Comparison of ENCODE assay signal across 8 cellular contexts in genomic region chr14:105092124-105092911, GRCh38. TPM values are rescaled to one million over a fixed set of nuclear protein-coding genes. Genes with fewer than 3 reads are reported as not detected.
A peak's percentile ranks its signal among the peaks of the same experiment; 100 is the strongest.
DNase-seq lines count a peak whose midpoint lies in the region; ATAC-seq, FAIRE-seq and TF ChIP-seq lines count a peak whose summit lies in the region.

No MANE protein-coding gene starts in this region.

- CTCF ChIA-PET in HCT116 (lab: Charles Lee), result interaction anchor here (0.7 to 1.5 kb wide), 3 partner anchors 208 to 426 kb away, joined by 3 to 4 read pairs (median 4); partner anchors contain the start of genes BRF1 and PACS2

- H3K4me3 ChIP-seq in HCT116 (replicated peaks in 1 of 2; ENCODE audit: low read depth in 1 of 2, low read length in 2 of 2) (peak overlapping the region; percentile 72 to 87), kidney (ENCODE audit: low read length in 2 of 2) (peak overlapping the region in 1 of 2 donors; percentile 21), subcutaneous abdominal adipose tissue (ENCODE audit: low read depth in 1 of 5, low read length in 5 of 5) (peak overlapping the region in 3 of 5 donors; percentile 52 to 62 (median 61))

- H3K4me2 ChIP-seq in HCT116 (ENCODE audit: low read length), result peak overlapping the region; percentile 86

- no peaks in the 10 kb centered on the region for H3K36me3 ChIP-seq in HCT116 (ENCODE audit: control insufficient read depth in 1 of 2, insufficient read depth in 2 of 2, low read length in 2 of 2)
- no peaks in the 10 kb centered on the region for H3K36me3 ChIP-seq in kidney (ENCODE audit: control insufficient read depth in 1 of 2, insufficient read depth in 2 of 2, low read length in 2 of 2)
- H3K36me3 ChIP-seq in subcutaneous abdominal adipose tissue (ENCODE audit: control insufficient read depth in 5 of 5, insufficient read depth in 5 of 5, low read length in 5 of 5), result no peaks in the 10 kb centered on the region

- H3K27ac ChIP-seq in HCT116 (ENCODE audit: low read depth, low read length) (peak overlapping the region; percentile 99), kidney (ENCODE audit: low read depth in 2 of 2, low read length in 2 of 2) (peak overlapping the region; percentile 75 to 79), subcutaneous abdominal adipose tissue (ENCODE audit: low read depth, low read length) (peak overlapping the region; percentile 60)

- no peaks in the 10 kb centered on the region for H3K27me3 ChIP-seq in HCT116 (ENCODE audit: insufficient read depth, low read length)
- H3K27me3 ChIP-seq in subcutaneous abdominal adipose tissue (ENCODE audit: control insufficient read depth in 5 of 5, insufficient read depth in 4 of 5, low read length in 5 of 5), result peaks cover 0 to 11% (median 0%) of the 10 kb centered on the region in 5 donors

- no peaks in the 10 kb centered on the region for H4K20me1 ChIP-seq in HCT116 (ENCODE audit: insufficient read depth)

- H2AFZ ChIP-seq in HCT116 (ENCODE audit: low read depth, low read length, poor library complexity, severe bottlenecking), result no peak overlapping the region

- ATAC-seq in HCT116 (peak; percentile 3), HG03442 (IDR thresholded peaks at IDR 0.05; ENCODE audit: unreplicated experiment) (no peak)

- TF ChIP-seq POLR2A in HCT116 (IDR thresholded peaks at IDR 0.05; ENCODE audit: borderline replicate concordance, extremely low read depth, insufficient read depth, insufficient read length), result no peak

- RAD21 ChIA-PET in HCT116 (lab: Charles Lee; ENCODE audit: low non-redundant PET in 1 of 2, low total read pairs in 2 of 2, uncharacterized antibody in 2 of 2, unreplicated experiment in 2 of 2), result interaction anchor here in 1 of 2 experiments (0.6 kb wide), 1 partner anchor 429 kb away, joined by 3 read pairs; no protein-coding TSS in a partner anchor

- POLR2A ChIA-PET in HCT116 (lab: Charles Lee), result interaction anchor here (1.2 kb wide), 1 partner anchor 76 kb away, joined by 3 read pairs; the partner anchor contains the start of gene JAG2

- no peak for FAIRE-seq in kidney (lab: Jason Lieb, UNC)

- TSS peak; percentile 78 for BruUV-seq in HCT116 (replicated peaks; lab: Mats Ljungman, UMichigan)

- H3K9ac ChIP-seq in HCT116 (ENCODE audit: low read length) (peak overlapping the region; percentile 95), kidney (ENCODE audit: low read length in 2 of 2) (peak overlapping the region in 1 of 2 donors; percentile 34), subcutaneous abdominal adipose tissue (ENCODE audit: low read length in 5 of 5) (peak overlapping the region in 3 of 5 donors; percentile 3 to 62 (median 23))

- no peak for TF ChIP-seq RAD21 in HCT116 (IDR thresholded peaks at IDR 0.05; ENCODE audit: low read depth)

- peaks cover 9% of the 10 kb centered on the region; the same call in 1 of the 2 replicates for H3K79me2 ChIP-seq in HCT116 (ENCODE audit: insufficient read depth, low read length)

- no peaks in the 10 kb centered on the region for H3K9me2 ChIP-seq in HCT116 (ENCODE audit: insufficient read depth)

- H3K4me1 ChIP-seq in HCT116 (ENCODE audit: control insufficient read depth in 1 of 2, insufficient read depth in 2 of 2, low read length in 2 of 2), result peaks cover 64 to 77% of the 10 kb centered on the region in 2 experiments
- peaks cover 8 to 42% of the 10 kb centered on the region in 2 donors for H3K4me1 ChIP-seq in kidney (ENCODE audit: control insufficient read depth in 1 of 2, insufficient read depth in 1 of 2, low read depth in 1 of 2, low read length in 2 of 2)
- peaks cover 10 to 60% (median 53%) of the 10 kb centered on the region in 5 donors for H3K4me1 ChIP-seq in subcutaneous abdominal adipose tissue (ENCODE audit: control insufficient read depth in 5 of 5, insufficient read depth in 5 of 5, low read length in 5 of 5)

- H3K9me3 ChIP-seq in HCT116 (ENCODE audit: control insufficient read depth in 1 of 2, insufficient read depth in 1 of 2, low read depth in 1 of 2, low read length in 2 of 2) (no peaks in the 10 kb centered on the region), kidney (ENCODE audit: control insufficient read depth in 1 of 2, low read length in 2 of 2) (no peaks in the 10 kb centered on the region), subcutaneous abdominal adipose tissue (ENCODE audit: control insufficient read depth in 5 of 5, low read length in 5 of 5) (no peaks in the 10 kb centered on the region)

- intact Hi-C loops in HCT116 (cut with micrococcal nuclease) (loop anchor here (2.0 to 5.0 kb wide), 2 partner anchors 74 to 90 kb away; partner anchors contain the start of gene NUDT14), kidney (cut with DNase I) (no loop called here)

- peak; percentile 34 for DNase-seq in 8988T
- DNase-seq in HCT116 (ENCODE audit: low read depth, low spot score), result no peak
- peak; percentile 65 for DNase-seq in amniotic epithelial cell (ENCODE audit: low read depth)
- DNase-seq in kidney, result peak; percentile 84
- no peak for DNase-seq in AG08395 (ENCODE audit: low spot score)
- no peak for DNase-seq in T1000 (lab: John Stamatoyannopoulos, UW)

- no peak for TF ChIP-seq CTCF in HCT116 (IDR thresholded peaks at IDR 0.05 in 2 of 3, conservative IDR thresholded peaks at IDR 0.05 in 1 of 3; ENCODE audit: borderline replicate concordance in 1 of 3, insufficient read depth in 1 of 3, low read depth in 2 of 3, low read length in 2 of 3)
- no peak for TF ChIP-seq CTCF in kidney (IDR thresholded peaks at IDR 0.05; ENCODE audit: borderline replicate concordance, extremely low read depth, insufficient read depth)

TF ChIP-seq in HCT116, 20 proteins besides CTCF, POLR2A, EP300 and RAD21:
- TF ChIP-seq SIN3A (IDR thresholded peaks at IDR 0.05; ENCODE audit: low read depth), result no peak

RNA-seq across cellular contexts. Expression of gene GPR132, which starts 27.1 kb away (rescaled TPM):
- total RNA-seq in HCT116 (2021; ENCODE audit: unreplicated experiment), result 0.10 TPM
- polyA plus RNA-seq in HCT116 (2012), result 0.03 TPM in 1 of 2 replicates, not detected in the other
- total RNA-seq in kidney, result 4.2 TPM
- polyA plus RNA-seq in kidney (ENCODE audit: insufficient read depth, low read depth, low replicate concordance), result 0.17 TPM

Comparison
In these comparisons a context has a peak if more than half of its experiments do, and no peak if none do; other contexts are left out.
1. DNase-seq: peak in 8988T (single experiment), amniotic epithelial cell (single experiment) and kidney (single experiment); none in HCT116 (single experiment), AG08395 (single experiment) and T1000 (single experiment).
2. Peak in every context shown above with its lines, with median percentiles within 50 percentile points of each other: H3K27ac ChIP-seq.